16 cellular contexts compared by ENCODE assay signal in the genomic region with DNA sequence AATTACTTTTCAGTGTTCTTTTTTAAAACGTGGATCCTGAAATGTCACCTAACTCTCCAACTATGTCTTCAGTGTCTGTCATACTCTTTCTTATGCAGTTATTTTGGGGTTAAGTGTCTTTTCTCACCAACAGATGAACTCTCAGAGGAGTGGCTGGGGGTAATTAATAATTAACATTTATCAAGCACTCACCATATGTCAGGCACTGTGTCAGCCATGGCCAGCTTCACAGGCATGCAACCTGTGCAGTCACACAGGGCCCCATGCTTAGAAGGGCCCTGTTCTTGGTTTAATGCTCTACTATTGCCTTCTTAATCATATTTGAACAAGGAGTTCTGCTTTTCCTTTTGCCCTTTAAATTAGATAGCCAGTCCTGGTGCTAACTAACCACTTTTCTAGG. TPM values are rescaled to one million over a fixed set of nuclear protein-coding genes. Genes with fewer than 3 reads are reported as not detected.
DNase-seq lines count a peak whose midpoint lies in the region; ATAC-seq and TF ChIP-seq lines count a peak whose summit lies in the region.
"Had no signal": no experiment of that assay in that cellular context is flagged by ENCODE, and none has a peak within 500 bp of the region (broad histone marks: within the 10 kb centered on the region; RNA-seq: fewer than 3 reads in every experiment).

No MANE protein-coding gene starts in this region.

- no peak overlapping the region for H3K4me3 Mint-ChIP-seq in T-cell
- no peak overlapping the region for H3K4me3 Mint-ChIP-seq in progenitor cell of endocrine pancreas (ENCODE audit: low read depth)

- no peaks in the 10 kb centered on the region for H3K36me3 Mint-ChIP-seq in T-cell
- no peaks in the 10 kb centered on the region for H3K36me3 Mint-ChIP-seq in progenitor cell of endocrine pancreas (ENCODE audit: insufficient read depth)

- H3K27me3 Mint-ChIP-seq in T-cell (no peaks in the 10 kb centered on the region), progenitor cell of endocrine pancreas (no peaks in the 10 kb centered on the region)

- H3K4me1 Mint-ChIP-seq in T-cell, result peaks cover 27 to 36% (median 29%) of the 10 kb centered on the region in 3 donors
- H3K4me1 Mint-ChIP-seq in progenitor cell of endocrine pancreas (ENCODE audit: low read depth), result peaks cover 11% of the 10 kb centered on the region

- H3K9me3 Mint-ChIP-seq in T-cell, result no peaks in the 10 kb centered on the region
- H3K9me3 Mint-ChIP-seq in progenitor cell of endocrine pancreas (ENCODE audit: low read depth), result no peaks in the 10 kb centered on the region

- POLR2A ChIA-PET in T-cell (lab: Charles Lee), result no interaction called here

- CTCF ChIA-PET in T-cell (lab: Charles Lee), result interaction anchor here in 1 of 2 donors (1.1 kb wide), 1 partner anchor 16 kb away, joined by 3 read pairs; the partner anchor contains the start of gene PCYOX1L

- TF ChIP-seq CTCF in progenitor cell of endocrine pancreas (IDR thresholded peaks at IDR 0.05; ENCODE audit: unreplicated experiment), result no peak

- ATAC-seq in HG02943 (IDR thresholded peaks at IDR 0.05; ENCODE audit: low read depth, unreplicated experiment) (peak; percentile 39), T-cell (replicated peaks in 1 of 4) (no peak), HG03378 (IDR thresholded peaks at IDR 0.05; ENCODE audit: unreplicated experiment) (no peak)
- ATAC-seq: PC-3 had no signal

- DNase-seq in DMS 273 treated with DMSO at 0.1 percent for 48 hours (lab: John Stamatoyannopoulos, UW) (peak; percentile 47), T-cell (no peak), progenitor cell of endocrine pancreas (ENCODE audit: low spot score, unreplicated experiment) (no peak), NCI-H2196 treated with DMSO at 0.1 percent for 48 hours (lab: John Stamatoyannopoulos, UW; ENCODE audit: unreplicated experiment) (no peak)
- DNase-seq in activated CD4-positive, alpha-beta T cell treated with anti-CD3 and anti-CD28 coated beads, Interleukin-2, amount 50 U/mL, for 1 hour, result no peak
- DNase-seq: BE2C; HCEC 1CT; MG63; NCI-H1105 treated with DMSO at 0.1 percent for 48 hours; NCI-H1930; NCI-H510A treated with DMSO at 0.1 percent for 48 hours; NK-92 treated with Interleukin-12 subunit alpha and Interleukin-12 subunit beta, amount 100 ng/mL, for 24 hours; PC-3 had no signal

- peak overlapping the region; percentile 30 to 41 for H3K27ac Mint-ChIP-seq in T-cell
- H3K27ac Mint-ChIP-seq in progenitor cell of endocrine pancreas, result peak overlapping the region; percentile 8

RNA-seq across cellular contexts. Expression of gene GRPEL2, which starts 3.5 kb away (rescaled TPM):
- total RNA-seq in T-cell, result 10 to 100 TPM; 14.2 to 38.7 (median 31.5) TPM
- total RNA-seq in progenitor cell of endocrine pancreas, result 17.6 and 20.2 TPM in 2 replicates

RNA-seq across cellular contexts. Expression of gene PCYOX1L, which starts 16.0 kb away (rescaled TPM):
- total RNA-seq in T-cell (10 to 100 TPM; 26.9 to 40.2 (median 35.0) TPM), progenitor cell of endocrine pancreas (18.6 and 20.6 TPM in 2 replicates)

RNA-seq across cellular contexts. Expression of gene IL17B, which starts 37.2 kb away (rescaled TPM):
- total RNA-seq in T-cell, result not detected
- total RNA-seq in progenitor cell of endocrine pancreas, result not detected in 2 replicates
- total RNA-seq: PC-3, SK-MEL-5 had no signal
